In genomic region chr2:105576050-105576439, GRCh38 we compare ENCODE assay signal across 2 cellular contexts.
TF ChIP-seq lines count a peak whose summit lies in the region.

No MANE protein-coding gene starts in this region.

TF ChIP-seq in A549, 52 proteins besides CTCF, POLR2A, EP300 and RAD21 (continued from another document):
- TF ChIP-seq, protein P1, sequence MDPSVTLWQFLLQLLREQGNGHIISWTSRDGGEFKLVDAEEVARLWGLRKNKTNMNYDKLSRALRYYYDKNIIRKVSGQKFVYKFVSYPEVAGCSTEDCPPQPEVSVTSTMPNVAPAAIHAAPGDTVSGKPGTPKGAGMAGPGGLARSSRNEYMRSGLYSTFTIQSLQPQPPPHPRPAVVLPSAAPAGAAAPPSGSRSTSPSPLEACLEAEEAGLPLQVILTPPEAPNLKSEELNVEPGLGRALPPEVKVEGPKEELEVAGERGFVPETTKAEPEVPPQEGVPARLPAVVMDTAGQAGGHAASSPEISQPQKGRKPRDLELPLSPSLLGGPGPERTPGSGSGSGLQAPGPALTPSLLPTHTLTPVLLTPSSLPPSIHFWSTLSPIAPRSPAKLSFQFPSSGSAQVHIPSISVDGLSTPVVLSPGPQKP (IDR thresholded peaks at IDR 0.05; ENCODE audit: low read depth, low read length), result no peak
- TF ChIP-seq RFX5 (IDR thresholded peaks at IDR 0.05) (no peak), PBX3 (IDR thresholded peaks at IDR 0.05) (no peak), ZFP36 (IDR thresholded peaks at IDR 0.05; ENCODE audit: borderline replicate concordance, partially characterized antibody) (no peak), HOXA7 (CRISPR knock-in tag; IDR thresholded peaks at IDR 0.05) (no peak), KDM5A (IDR thresholded peaks at IDR 0.05) (no peak)

TF ChIP-seq in GM12878, 131 proteins besides CTCF, POLR2A, EP300 and RAD21 (continued from another document):
- TF ChIP-seq, protein P2, sequence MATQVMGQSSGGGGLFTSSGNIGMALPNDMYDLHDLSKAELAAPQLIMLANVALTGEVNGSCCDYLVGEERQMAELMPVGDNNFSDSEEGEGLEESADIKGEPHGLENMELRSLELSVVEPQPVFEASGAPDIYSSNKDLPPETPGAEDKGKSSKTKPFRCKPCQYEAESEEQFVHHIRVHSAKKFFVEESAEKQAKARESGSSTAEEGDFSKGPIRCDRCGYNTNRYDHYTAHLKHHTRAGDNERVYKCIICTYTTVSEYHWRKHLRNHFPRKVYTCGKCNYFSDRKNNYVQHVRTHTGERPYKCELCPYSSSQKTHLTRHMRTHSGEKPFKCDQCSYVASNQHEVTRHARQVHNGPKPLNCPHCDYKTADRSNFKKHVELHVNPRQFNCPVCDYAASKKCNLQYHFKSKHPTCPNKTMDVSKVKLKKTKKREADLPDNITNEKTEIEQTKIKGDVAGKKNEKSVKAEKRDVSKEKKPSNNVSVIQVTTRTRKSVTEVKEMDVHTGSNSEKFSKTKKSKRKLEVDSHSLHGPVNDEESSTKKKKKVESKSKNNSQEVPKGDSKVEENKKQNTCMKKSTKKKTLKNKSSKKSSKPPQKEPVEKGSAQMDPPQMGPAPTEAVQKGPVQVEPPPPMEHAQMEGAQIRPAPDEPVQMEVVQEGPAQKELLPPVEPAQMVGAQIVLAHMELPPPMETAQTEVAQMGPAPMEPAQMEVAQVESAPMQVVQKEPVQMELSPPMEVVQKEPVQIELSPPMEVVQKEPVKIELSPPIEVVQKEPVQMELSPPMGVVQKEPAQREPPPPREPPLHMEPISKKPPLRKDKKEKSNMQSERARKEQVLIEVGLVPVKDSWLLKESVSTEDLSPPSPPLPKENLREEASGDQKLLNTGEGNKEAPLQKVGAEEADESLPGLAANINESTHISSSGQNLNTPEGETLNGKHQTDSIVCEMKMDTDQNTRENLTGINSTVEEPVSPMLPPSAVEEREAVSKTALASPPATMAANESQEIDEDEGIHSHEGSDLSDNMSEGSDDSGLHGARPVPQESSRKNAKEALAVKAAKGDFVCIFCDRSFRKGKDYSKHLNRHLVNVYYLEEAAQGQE (IDR thresholded peaks at IDR 0.05; ENCODE audit: low read depth, low read length), result no peak
- TF ChIP-seq MAX (IDR thresholded peaks at IDR 0.05; ENCODE audit: low read depth, low read length), result no peak
- TF ChIP-seq SUZ12 (IDR thresholded peaks at IDR 0.05; ENCODE audit: unreplicated experiment), result no peak
- no peak for TF ChIP-seq NR2F1 (conservative IDR thresholded peaks at IDR 0.05)
- no peak for TF ChIP-seq CBFB (IDR thresholded peaks at IDR 0.05; ENCODE audit: low read depth)
- no peak for TF ChIP-seq MYC (IDR thresholded peaks at IDR 0.05; ENCODE audit: insufficient read depth, insufficient read length, insufficient replicate concordance, low read length, severe bottlenecking)
- TF ChIP-seq PKNOX1 (IDR thresholded peaks at IDR 0.05), result no peak
- TF ChIP-seq CUX1 (IDR thresholded peaks at IDR 0.05; ENCODE audit: insufficient replicate concordance, low read depth, low read length), result no peak
- TF ChIP-seq SMAD5 (IDR thresholded peaks at IDR 0.05; ENCODE audit: low read depth), result no peak
- no peak for TF ChIP-seq YY1 (IDR thresholded peaks at IDR 0.05; ENCODE audit: low read depth, low read length)
- TF ChIP-seq USF2 (IDR thresholded peaks at IDR 0.05; ENCODE audit: borderline replicate concordance, low read depth, low read length), result no peak
- TF ChIP-seq USF1 (IDR thresholded peaks at IDR 0.05; ENCODE audit: borderline replicate concordance, extremely low read length, insufficient read depth, low read depth, low read length), result no peak
- no peak for TF ChIP-seq RAD51 (IDR thresholded peaks at IDR 0.05)
- TF ChIP-seq SIX5 (IDR thresholded peaks at IDR 0.05; ENCODE audit: low read depth, low read length, severe bottlenecking), result no peak
- TF ChIP-seq E4F1 (IDR thresholded peaks at IDR 0.05; ENCODE audit: borderline replicate concordance, partially characterized antibody), result no peak
- no peak for TF ChIP-seq SREBF2 (IDR thresholded peaks at IDR 0.05; ENCODE audit: low read length)
- no peak for TF ChIP-seq ZNF24 (IDR thresholded peaks at IDR 0.05)
- no peak for TF ChIP-seq SUPT20H (IDR thresholded peaks at IDR 0.05; ENCODE audit: borderline replicate concordance, control insufficient read depth, low read depth, low read length)
- TF ChIP-seq ZNF217 (IDR thresholded peaks at IDR 0.05), result no peak
